In genomic region chr3:36906504-36907149, GRCh38 we compare ENCODE assay signal across 10 cellular contexts.
DNase-seq lines count a peak whose midpoint lies in the region; ATAC-seq and TF ChIP-seq lines count a peak whose summit lies in the region.
"Had no signal": no experiment of that assay in that cellular context is flagged by ENCODE, and none has a peak within 500 bp of the region (broad histone marks: within the 10 kb centered on the region; RNA-seq: fewer than 3 reads in every experiment).

No MANE protein-coding gene starts in this region.

- peaks cover 58% of the 10 kb centered on the region for H3K4me1 Mint-ChIP-seq in stimulated activated effector memory CD8-positive, alpha-beta T cell treated with anti-CD3 and anti-CD28 coated beads, Interleukin-12 subunit alpha, Interleukin-12 subunit beta, amount 100 ng/mL, for 72 hours

- H3K36me3 Mint-ChIP-seq in stimulated activated effector memory CD8-positive, alpha-beta T cell treated with anti-CD3 and anti-CD28 coated beads, Interleukin-12 subunit alpha, Interleukin-12 subunit beta, amount 100 ng/mL, for 72 hours = peaks cover 13% of the 10 kb centered on the region

- no peaks in the 10 kb centered on the region for H3K9me3 Mint-ChIP-seq in stimulated activated effector memory CD8-positive, alpha-beta T cell treated with anti-CD3 and anti-CD28 coated beads, Interleukin-12 subunit alpha, Interleukin-12 subunit beta, amount 100 ng/mL, for 72 hours

- peak overlapping the region; percentile 82 for H3K4me3 Mint-ChIP-seq in stimulated activated effector memory CD8-positive, alpha-beta T cell treated with anti-CD3 and anti-CD28 coated beads, Interleukin-12 subunit alpha, Interleukin-12 subunit beta, amount 100 ng/mL, for 72 hours

- peak overlapping the region; percentile 32 for H3K27ac Mint-ChIP-seq in stimulated activated effector memory CD8-positive, alpha-beta T cell treated with anti-CD3 and anti-CD28 coated beads, Interleukin-12 subunit alpha, Interleukin-12 subunit beta, amount 100 ng/mL, for 72 hours

- peak; percentile 43 for DNase-seq in activated CD8-positive, alpha-beta memory T cell treated with anti-CD3 and anti-CD28 coated beads for 24 hours
- no peak for DNase-seq in activated CD8-positive, alpha-beta memory T cell treated with anti-CD3 and anti-CD28 coated beads, Interleukin-2, amount 50 U/mL, for 4 hours
- peak; percentile 61 for DNase-seq in fibroblast of peridontal ligament (ENCODE audit: extremely low read depth)
- DNase-seq in stimulated activated effector memory CD8-positive, alpha-beta T cell treated with anti-CD3 and anti-CD28 coated beads, Interleukin-12 subunit alpha, Interleukin-12 subunit beta, amount 100 ng/mL, for 72 hours (ENCODE audit: low spot score in 2 of 2) = no peak
- DNase-seq in NCI-H82 (lab: John Stamatoyannopoulos, UW) = no peak
- no peak for DNase-seq in SHP77 treated with DMSO at 0.1 percent for 48 hours (lab: John Stamatoyannopoulos, UW)
- no peak for DNase-seq in NCI-H1092 treated with DMSO at 0.1 percent for 48 hours (lab: John Stamatoyannopoulos, UW)
- DNase-seq: NCI-H446 treated with DMSO at 0.1 percent for 48 hours had no signal

- no peak for ATAC-seq in stimulated activated effector memory CD8-positive, alpha-beta T cell treated with anti-CD3 and anti-CD28 coated beads, Interleukin-12 subunit alpha, Interleukin-12 subunit beta, amount 100 ng/mL, for 72 hours
- ATAC-seq: A549 had no signal

- H3K27ac ChIP-seq in VCaP = peak overlapping the region; percentile 72

- TF ChIP-seq CTCF in VCaP (conservative IDR thresholded peaks at IDR 0.05) = no peak

Comparison
In these comparisons a context has a peak if more than half of its experiments do, and no peak if none do; other contexts are left out.
1. DNase-seq: peak in activated CD8-positive, alpha-beta memory T cell treated with anti-CD3 and anti-CD28 coated beads for 24 hours (single experiment) and fibroblast of peridontal ligament (single experiment); none in activated CD8-positive, alpha-beta memory T cell treated with anti-CD3 and anti-CD28 coated beads, Interleukin-2, amount 50 U/mL, for 4 hours (single experiment), stimulated activated effector memory CD8-positive, alpha-beta T cell treated with anti-CD3 and anti-CD28 coated beads, Interleukin-12 subunit alpha, Interleukin-12 subunit beta, amount 100 ng/mL, for 72 hours (0 of 2), NCI-H82 (single experiment), SHP77 treated with DMSO at 0.1 percent for 48 hours (single experiment) and NCI-H1092 treated with DMSO at 0.1 percent for 48 hours (single experiment).